In genomic region chr3:141365206-141365605, GRCh38 we compare ENCODE assay signal across 23 cellular contexts. TPM values are rescaled to one million over a fixed set of nuclear protein-coding genes. Genes with fewer than 3 reads are reported as not detected.
DNase-seq lines count a peak whose midpoint lies in the region; ATAC-seq and TF ChIP-seq lines count a peak whose summit lies in the region.
"Had no signal": no experiment of that assay in that cellular context is flagged by ENCODE, and none has a peak within 500 bp of the region (broad histone marks: within the 10 kb centered on the region; RNA-seq: fewer than 3 reads in every experiment).

No MANE protein-coding gene starts in this region.

- peak; percentile 54 for DNase-seq in RPMI8226
- no peak for DNase-seq in foreskin keratinocyte
- no peak for DNase-seq in gastrocnemius medialis
- DNase-seq in cerebellar nuclear complex (lab: John Stamatoyannopoulos, UW) = no peak
- no peak for DNase-seq in 8988T
- no peak for DNase-seq in OCI-M2 (lab: John Stamatoyannopoulos, UW; ENCODE audit: unreplicated experiment)
- DNase-seq: activated CD4-positive, CD25-positive, alpha-beta regulatory T cell treated with anti-CD3 and anti-CD28 coated beads, Interleukin-2, amount 50 U/mL, for 72 hours; activated CD8-positive, alpha-beta T cell treated with anti-CD3 and anti-CD28 coated beads, Interleukin-2, amount 10 ng/mL, durations not matched to agents 7 days and 5 days; activated naive CD4-positive, alpha-beta T cell treated with Interleukin-2 at 50 U/mL for 16 hours; amniotic stem cell; caudate nucleus; DMS79; foreskin fibroblast; HCEC 1CT; hippocampal formation; islet precursor cell; MM.1S; NCI-H1417 treated with DMSO at 0.1 percent for 48 hours; NCI-H2107; occipital lobe; SHP77 had no signal

- H3K4me1 ChIP-seq in foreskin keratinocyte (peaks cover 32% of the 10 kb centered on the region), gastrocnemius medialis (peaks cover 24 to 46% of the 10 kb centered on the region in 2 donors)

- H3K27ac ChIP-seq in foreskin keratinocyte (peak overlapping the region; percentile 83), gastrocnemius medialis (peak overlapping the region; percentile 88 to 96 (median 94))

- H3K27me3 ChIP-seq in foreskin keratinocyte (no peaks in the 10 kb centered on the region), gastrocnemius medialis (no peaks in the 10 kb centered on the region)

- intact Hi-C loops in gastrocnemius medialis (cut with DNase I; ENCODE audit: low total_unique reads) = loop anchor here (5.0 kb wide), 1 partner anchor 128 kb away; no protein-coding TSS in a partner anchor

- H3K36me3 ChIP-seq in gastrocnemius medialis = no peaks in the 10 kb centered on the region

- TF ChIP-seq CTCF in foreskin keratinocyte (conservative IDR thresholded peaks at IDR 0.05) (no peak), gastrocnemius medialis (IDR thresholded peaks at IDR 0.05 in 4 of 5, conservative IDR thresholded peaks at IDR 0.05 in 1 of 5) (no peak)

- ATAC-seq in foreskin keratinocyte = no peak
- no peak for ATAC-seq in gastrocnemius medialis
- ATAC-seq in HG03095 (IDR thresholded peaks at IDR 0.05; ENCODE audit: unreplicated experiment) = no peak
- ATAC-seq: activated CD8-positive, alpha-beta T cell treated with anti-CD3 and anti-CD28 coated beads, Interleukin-2, amount 10 ng/mL, durations not matched to agents 7 days and 5 days had no signal

- peaks cover 0 to 3% (median 0%) of the 10 kb centered on the region in 3 donors for H3K9me3 ChIP-seq in gastrocnemius medialis

- no peak overlapping the region for H3K4me3 ChIP-seq in gastrocnemius medialis
- H3K4me3 ChIP-seq: lung had no signal

- in situ Hi-C loops in gastrocnemius medialis (cut with MboI; ENCODE audit: low sequenced_read_pairs in 4 of 4) = loop anchor here in 3 of 4 donors (10.0 to 25.0 kb wide), 3 partner anchors 50 to 372 kb away; partner anchors contain the start of gene RNF7 (in 1 of the 3)

- TF ChIP-seq POLR2A in gastrocnemius medialis (IDR thresholded peaks at IDR 0.05) = no peak

RNA-seq across cellular contexts. Expression of gene ZBTB38, which starts 3.1 kb away (rescaled TPM):
- total RNA-seq in foreskin keratinocyte (58.0 and 59.5 TPM in 2 replicates), gastrocnemius medialis (100 to 1,000 TPM; 160 to 415 (median 232) TPM)
- 5.0 and 5.8 TPM in 2 replicates for polyA plus RNA-seq in foreskin keratinocyte
